In the genomic region with DNA sequence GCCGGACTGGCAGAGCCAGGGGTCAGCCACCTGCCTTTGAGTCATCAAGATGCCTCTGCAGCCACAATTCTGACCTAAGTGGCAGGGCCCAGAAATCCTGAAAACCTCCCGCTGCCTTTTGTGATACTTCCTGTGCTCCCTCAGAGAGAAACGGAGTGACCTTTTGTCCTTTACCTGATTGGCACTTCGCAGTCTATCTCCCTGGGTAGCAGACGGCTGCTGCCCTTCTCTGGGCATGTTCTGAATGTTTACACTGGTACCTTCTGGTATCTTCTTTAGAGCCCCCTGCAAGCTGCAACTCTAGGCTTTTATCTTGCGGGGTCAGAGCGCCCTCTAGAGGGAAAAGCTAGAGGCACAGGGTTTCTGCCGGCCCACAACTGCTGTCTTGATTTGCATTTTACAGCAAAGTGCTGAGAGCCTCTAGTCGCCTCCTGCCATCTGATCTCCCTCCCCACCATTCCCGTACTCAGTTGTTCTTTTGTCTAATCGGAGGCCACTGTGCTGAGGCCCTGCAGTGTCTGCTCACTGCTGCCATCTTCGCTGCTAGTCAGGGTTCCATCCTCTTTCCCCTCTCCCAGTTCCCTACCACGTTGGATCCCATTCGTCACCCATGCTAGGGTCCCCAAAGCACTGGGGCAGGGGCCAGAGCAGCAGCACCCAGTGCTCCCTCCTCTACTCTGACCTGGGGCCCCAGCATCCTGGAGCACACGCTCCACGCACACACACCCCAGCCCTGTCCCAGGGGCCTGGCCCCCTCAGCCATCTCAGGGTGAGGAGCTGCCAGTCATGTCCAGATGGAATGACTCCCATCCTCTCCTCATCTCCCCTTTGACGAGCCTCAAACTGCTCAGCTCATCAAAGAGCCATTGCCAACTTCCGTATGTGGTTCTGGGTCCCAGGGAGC, we compare ENCODE assay signal across 8 cellular contexts. TPM values are rescaled to one million over a fixed set of nuclear protein-coding genes. Genes with fewer than 3 reads are reported as not detected.
DNase-seq lines count a peak whose midpoint lies in the region; ATAC-seq and TF ChIP-seq lines count a peak whose summit lies in the region.

No MANE protein-coding gene starts in this region.

- intact Hi-C loops in left colon (cut with DNase I, micrococcal nuclease): no loop called here

- ATAC-seq in left colon (peak; percentile 49), HG02610 (IDR thresholded peaks at IDR 0.05; ENCODE audit: unreplicated experiment) (no peak)

- DNase-seq in 8988T (peak; percentile 80), GM13976 (ENCODE audit: low spot score) (peak; percentile 90), NCI-H345 treated with DMSO at 0.1 percent for 48 hours (lab: John Stamatoyannopoulos, UW; ENCODE audit: unreplicated experiment) (peak; percentile 11), cerebellum (ENCODE audit: low spot score) (peak; percentile 93), left colon (peak in 1 of 2 donors; percentile 58)
- DNase-seq in activated CD4-positive, alpha-beta T cell treated with anti-CD3 and anti-CD28 coated beads for 24 hours (ENCODE audit: low read depth in 2 of 2): peak; percentile 39 to 45
- DNase-seq in stimulated activated CD4-positive, alpha-beta T cell treated with anti-CD3 and anti-CD28 coated beads, Interleukin-4, amount 100 ng/mL, for 1 hour: peak; percentile 50

- in situ Hi-C loops in GM13976 (cut with MboI; ENCODE audit: low sequenced_read_pairs, unreplicated experiment): no loop called here

- TF ChIP-seq CTCF in GM13976 (IDR thresholded peaks at IDR 0.05; ENCODE audit: borderline replicate concordance, control extremely low read depth, extremely low read depth, insufficient read depth, missing control alignments): peak; percentile 60

RNA-seq across cellular contexts. Expression of a gene that starts 26.7 kb away (rescaled TPM):
- 2.6 TPM for total RNA-seq in cerebellum
- 10 to 100 TPM; 19.9 to 22.0 TPM for total RNA-seq in left colon

RNA-seq across cellular contexts. Expression of a gene that starts 47.6 kb away (rescaled TPM):
- total RNA-seq in cerebellum (49.5 TPM), left colon (10 to 100 TPM; 75.7 to 84.1 TPM)
